In genomic region chr15:68344600-68344999, GRCh38 we compare ENCODE assay signal across 26 cellular contexts.
DNase-seq lines count a peak whose midpoint lies in the region; ATAC-seq and TF ChIP-seq lines count a peak whose summit lies in the region.
"Had no signal": no experiment of that assay in that cellular context is flagged by ENCODE, and none has a peak within 500 bp of the region (broad histone marks: within the 10 kb centered on the region; RNA-seq: fewer than 3 reads in every experiment).

No MANE protein-coding gene starts in this region.

- H3K9me3 ChIP-seq in IMR-90 (ENCODE audit: control insufficient read depth, insufficient read depth, low read length) (no peaks in the 10 kb centered on the region), ascending aorta (no peaks in the 10 kb centered on the region)
- H3K9me3 ChIP-seq: heart right ventricle, MG63, sigmoid colon, suprapubic skin had no signal

- H4K20me1 ChIP-seq in IMR-90 (ENCODE audit: insufficient read depth, low read length), result no peaks in the 10 kb centered on the region

- H3K4ac ChIP-seq in IMR-90 (ENCODE audit: low read depth, low read length), result peak overlapping the region; percentile 22; the same call in 1 of the 2 replicates

- TF ChIP-seq POLR2A in IMR-90 (IDR thresholded peaks at IDR 0.05; ENCODE audit: low read depth, low read length), result no peak

- dilution Hi-C loops in IMR-90 (cut with HindIII; ENCODE audit: low sequenced_read_pairs, unreplicated experiment), result no loop called here

- peak overlapping the region; percentile 81 for H2AK5ac ChIP-seq in IMR-90 (ENCODE audit: low read depth, low read length)

- no peak overlapping the region for H3K4me3 ChIP-seq in IMR-90 (ENCODE audit: insufficient read depth, low read depth, low read length)
- H3K4me3 ChIP-seq in ascending aorta, result no peak overlapping the region
- H3K4me3 ChIP-seq: heart right ventricle, MG63, sigmoid colon, suprapubic skin had no signal

- H2AFZ ChIP-seq in IMR-90 (replicated peaks; ENCODE audit: low read length, poor library complexity), result no peak overlapping the region

- no peak overlapping the region for H3K27ac ChIP-seq in IMR-90 (ENCODE audit: insufficient read depth, low read length)
- peak overlapping the region; percentile 96 to 98 for H3K27ac ChIP-seq in ascending aorta
- no peak overlapping the region for H3K27ac ChIP-seq in foreskin keratinocyte
- H3K27ac ChIP-seq: brain microvascular endothelial cell, heart right ventricle, sigmoid colon, suprapubic skin, VCaP had no signal

- TF ChIP-seq CTCF in IMR-90 (conservative IDR thresholded peaks at IDR 0.05; ENCODE audit: low read depth, low read length), result no peak
- TF ChIP-seq CTCF in ascending aorta (IDR thresholded peaks at IDR 0.05), result no peak
- no peak for TF ChIP-seq CTCF in foreskin keratinocyte (conservative IDR thresholded peaks at IDR 0.05)

- no peak overlapping the region for H3K9ac ChIP-seq in IMR-90 (ENCODE audit: low read depth, low read length)

- peaks cover 28% of the 10 kb centered on the region for H3K9me1 ChIP-seq in IMR-90 (ENCODE audit: insufficient read depth, low read length)

- no peak overlapping the region for H3K23ac ChIP-seq in IMR-90 (ENCODE audit: low read depth, low read length)

- H3K4me3 Mint-ChIP-seq in stimulated activated naive B cell treated with anti-CD40 and anti-IgM and Interleukin-4, amounts not matched to agents 10 μg/mL and 1 μg/mL and 100 μg/mL, for 72 hours, result no peak overlapping the region
- H3K4me3 Mint-ChIP-seq: CD8-positive, alpha-beta T cell; effector memory CD8-positive, alpha-beta T cell had no signal

- no peak for TF ChIP-seq RAD21 in IMR-90 (IDR thresholded peaks at IDR 0.05; ENCODE audit: low read length)

- intact Hi-C loops in IMR-90 (cut with micrococcal nuclease), result no loop called here
- intact Hi-C loops in ascending aorta (cut with DNase I), result no loop called here

- BruUV-seq in IMR-90 (replicated peaks; lab: Mats Ljungman, UMichigan), result no TSS peak

- H3K27me3 ChIP-seq in IMR-90 (ENCODE audit: control insufficient read depth, insufficient read depth, low read length) (no peaks in the 10 kb centered on the region), ascending aorta (no peaks in the 10 kb centered on the region), foreskin keratinocyte (peaks cover 16% of the 10 kb centered on the region)
- H3K27me3 ChIP-seq: brain microvascular endothelial cell, heart right ventricle, MG63, sigmoid colon, suprapubic skin had no signal

- H3K9me3 Mint-ChIP-seq in stimulated activated naive B cell treated with anti-CD40 and anti-IgM and Interleukin-4, amounts not matched to agents 10 μg/mL and 1 μg/mL and 100 μg/mL, for 72 hours, result no peaks in the 10 kb centered on the region
- H3K9me3 Mint-ChIP-seq: CD8-positive, alpha-beta T cell; effector memory CD8-positive, alpha-beta T cell had no signal

- H2BK5ac ChIP-seq in IMR-90 (ENCODE audit: low read depth, low read length, poor library complexity, severe bottlenecking), result no peak overlapping the region

- DNase-seq in IMR-90 (no peak), ascending aorta (ENCODE audit: low spot score in 2 of 2) (no peak), foreskin keratinocyte (peak; percentile 34 to 53), dedifferentiated amniotic fluid mesenchymal stem cell (ENCODE audit: extremely low spot score) (no peak), cerebellar nuclear complex (lab: John Stamatoyannopoulos, UW) (no peak)
- DNase-seq in stimulated activated naive B cell treated with anti-CD40 and anti-IgM and Interleukin-4, amounts not matched to agents 10 μg/mL and 1 μg/mL and 100 μg/mL, for 72 hours, result no peak
- DNase-seq: activated CD4-positive, alpha-beta T cell treated with anti-CD3 and anti-CD28 coated beads for 48 hours; activated gamma-delta T cell; activated T-cell treated with anti-CD3 and anti-CD28 coated beads, Interleukin-2, amount 50 U/mL, for 1 hour; brain microvascular endothelial cell; CD8-positive, alpha-beta T cell; effector memory CD8-positive, alpha-beta T cell; foreskin fibroblast; heart right ventricle; MG63; NCI-H2081 treated with DMSO at 0.1 percent for 48 hours; NCI-H345; NCI-H774; sigmoid colon; stimulated activated CD4-positive, alpha-beta T cell treated with anti-CD3 and anti-CD28 coated beads, Interleukin-4, amount 100 ng/mL, for 4 hours; stimulated activated naive CD4-positive, alpha-beta T cell had no signal

- ATAC-seq in IMR-90 (ENCODE audit: low read depth) (no peak), foreskin keratinocyte (peak; percentile 39), HG03280 (IDR thresholded peaks at IDR 0.05; ENCODE audit: unreplicated experiment) (no peak), GM21360 (IDR thresholded peaks at IDR 0.05; ENCODE audit: unreplicated experiment) (no peak)
- peak; percentile 29 to 52 for ATAC-seq in stimulated activated naive B cell treated with anti-CD40 and anti-IgM and Interleukin-4, amounts not matched to agents 10 μg/mL and 1 μg/mL and 100 μg/mL, for 72 hours (replicated peaks)
- ATAC-seq: CD8-positive, alpha-beta T cell; effector memory CD8-positive, alpha-beta T cell; esophagus mucosa; heart right ventricle had no signal

- in situ Hi-C loops in IMR-90 (cut with MboI; ENCODE audit: low sequenced_read_pairs), result no loop called here

- H3K27ac Mint-ChIP-seq in stimulated activated naive B cell treated with anti-CD40 and anti-IgM and Interleukin-4, amounts not matched to agents 10 μg/mL and 1 μg/mL and 100 μg/mL, for 72 hours, result no peak overlapping the region
- H3K27ac Mint-ChIP-seq: CD8-positive, alpha-beta T cell; effector memory CD8-positive, alpha-beta T cell had no signal

- H4K8ac ChIP-seq in IMR-90 (ENCODE audit: low read depth in 2 of 2, low read length in 2 of 2), result no peak overlapping the region

- POLR2A ChIA-PET in IMR-90 (lab: Charles Lee; ENCODE audit: unreplicated experiment), result no interaction called here

- H3K4me1 Mint-ChIP-seq in stimulated activated naive B cell treated with anti-CD40 and anti-IgM and Interleukin-4, amounts not matched to agents 10 μg/mL and 1 μg/mL and 100 μg/mL, for 72 hours, result peaks cover 12 to 20% of the 10 kb centered on the region in 2 donors

- H3K36me3 ChIP-seq in IMR-90 (ENCODE audit: control insufficient read depth, insufficient read depth, low read length) (peaks cover 4% of the 10 kb centered on the region; the same call in 1 of the 2 replicates), ascending aorta (peaks cover 30 to 69% of the 10 kb centered on the region in 2 donors)
- H3K36me3 ChIP-seq: sigmoid colon, suprapubic skin had no signal

- CTCF ChIA-PET in IMR-90 (lab: Yijun Ruan, JAX), result no interaction called here

- H3K27me3 Mint-ChIP-seq in stimulated activated naive B cell treated with anti-CD40 and anti-IgM and Interleukin-4, amounts not matched to agents 10 μg/mL and 1 μg/mL and 100 μg/mL, for 72 hours, result peaks cover 5 to 11% of the 10 kb centered on the region in 2 donors

- H3K79me1 ChIP-seq in IMR-90 (ENCODE audit: low read depth in 1 of 2, low read length in 2 of 2), result 0 out of 4 replicates have a peak, but pooled peaks cover 0 to 3% of the 10 kb centered on the region in 2 experiments

- no peak overlapping the region for H2BK15ac ChIP-seq in IMR-90 (ENCODE audit: low read depth, low read length)

- H3K56ac ChIP-seq in IMR-90 (ENCODE audit: extremely low read depth, insufficient read depth, low read length), result no peak overlapping the region

- no peak overlapping the region for H4K5ac ChIP-seq in IMR-90 (ENCODE audit: low read depth, low read length)

- H2BK120ac ChIP-seq in IMR-90 (ENCODE audit: low read depth, low read length), result no peak overlapping the region

- no peak overlapping the region for H3K14ac ChIP-seq in IMR-90 (replicated peaks; ENCODE audit: low read depth, low read length)

- WGBS in IMR-90 (ENCODE audit: extremely low coverage in 2 of 2, insufficient read length in 1 of 2), 2 experiments, result 100% methylated on average over 2 of the region's 7 CpGs; no CpG with 5 or more reads in 1 of the 2 experiments

- no peaks in the 10 kb centered on the region for H3K36me3 Mint-ChIP-seq in stimulated activated naive B cell treated with anti-CD40 and anti-IgM and Interleukin-4, amounts not matched to agents 10 μg/mL and 1 μg/mL and 100 μg/mL, for 72 hours
- H3K36me3 Mint-ChIP-seq: CD8-positive, alpha-beta T cell had no signal

- no peak overlapping the region for H3K18ac ChIP-seq in IMR-90 (ENCODE audit: low read depth, low read length)

- H3K4me2 ChIP-seq in IMR-90 (ENCODE audit: low read depth, low read length), result no peak overlapping the region

- H2AK9ac ChIP-seq in IMR-90 (replicated peaks; ENCODE audit: low read depth, low read length, poor library complexity), result no peak overlapping the region

- peaks cover 15% of the 10 kb centered on the region for H3K4me1 ChIP-seq in IMR-90 (ENCODE audit: control insufficient read depth, insufficient read depth, low read length)
- H3K4me1 ChIP-seq in ascending aorta, result peaks cover 30 to 52% of the 10 kb centered on the region in 2 donors
- peaks cover 18% of the 10 kb centered on the region for H3K4me1 ChIP-seq in foreskin keratinocyte

- H4K91ac ChIP-seq in IMR-90 (ENCODE audit: insufficient read depth, low read depth, low read length), result no peak overlapping the region

- no peak overlapping the region for H2BK20ac ChIP-seq in IMR-90 (ENCODE audit: low read depth, low read length)

TF ChIP-seq in IMR-90, 13 proteins besides CTCF, POLR2A, EP300 and RAD21:
- TF ChIP-seq CEBPB (IDR thresholded peaks at IDR 0.05; ENCODE audit: low read depth, low read length) (no peak), BHLHE40 (IDR thresholded peaks at IDR 0.05; ENCODE audit: low read depth, low read length) (no peak), SMC3 (IDR thresholded peaks at IDR 0.05; ENCODE audit: low read depth, low read length) (no peak)

Comparison
In these comparisons a context has a peak if more than half of its experiments do, and no peak if none do; other contexts are left out.
1. ATAC-seq: peak in foreskin keratinocyte (single experiment) and stimulated activated naive B cell treated with anti-CD40 and anti-IgM and Interleukin-4, amounts not matched to agents 10 μg/mL and 1 μg/mL and 100 μg/mL, for 72 hours (2 of 2); none in IMR-90 (single experiment), HG03280 (single experiment) and GM21360 (single experiment).
2. DNase-seq: peak in foreskin keratinocyte (2 of 2); none in IMR-90 (single experiment), ascending aorta (0 of 2), stimulated activated naive B cell treated with anti-CD40 and anti-IgM and Interleukin-4, amounts not matched to agents 10 μg/mL and 1 μg/mL and 100 μg/mL, for 72 hours (single experiment), dedifferentiated amniotic fluid mesenchymal stem cell (single experiment) and cerebellar nuclear complex (0 of 2).
3. H3K27ac ChIP-seq: peak in ascending aorta (2 of 2); none in IMR-90 (single experiment) and foreskin keratinocyte (single experiment).